17 cellular contexts compared by ENCODE assay signal in genomic region chr17:81998719-81999438, GRCh38. TPM values are rescaled to one million over a fixed set of nuclear protein-coding genes. Genes with fewer than 3 reads are reported as not detected.
DNase-seq lines count a peak whose midpoint lies in the region; ATAC-seq, FAIRE-seq and TF ChIP-seq lines count a peak whose summit lies in the region.
"Had no signal": no experiment of that assay in that cellular context is flagged by ENCODE, and none has a peak within 500 bp of the region (broad histone marks: within the 10 kb centered on the region; RNA-seq: fewer than 3 reads in every experiment).

No MANE protein-coding gene starts in this region.

- H3K4me3 ChIP-seq in HepG2 (replicated peaks in 1 of 3; ENCODE audit: insufficient read depth in 1 of 3, low read depth in 2 of 3, low read length in 3 of 3) (peak overlapping the region in 2 of 3 experiments; percentile 26 to 46; a peak in 4 of 6 replicates), right lobe of liver (no peak overlapping the region), Panc1 (ENCODE audit: low read depth in 2 of 2, low read length in 2 of 2) (no peak overlapping the region), gastrocnemius medialis (no peak overlapping the region)

- H3K27ac ChIP-seq in HepG2 (ENCODE audit: extremely low read length, insufficient read depth, low read length) (peak overlapping the region; percentile 95), right lobe of liver (no peak overlapping the region), Panc1 (ENCODE audit: low read length) (no peak overlapping the region), gastrocnemius medialis (no peak overlapping the region)

- DNase-seq in HepG2 (ENCODE audit: low spot score) (no peak), right lobe of liver (no peak), Panc1 (ENCODE audit: low read depth, low spot score) (no peak), nephron progenitor cell (no peak), gastrocnemius medialis (no peak), osteocyte (ENCODE audit: extremely low spot score, unreplicated experiment) (no peak)
- DNase-seq: 8988T; AML-193; C1 segment of cervical spinal cord; Calu3; CD4-positive, alpha-beta T cell; DMS 273 treated with DMSO at 0.1 percent for 48 hours; HCEC 1CT had no signal

- H4K20me1 ChIP-seq in HepG2 (ENCODE audit: insufficient read depth, low read length) = no peaks in the 10 kb centered on the region

- H3K79me2 ChIP-seq in HepG2 (ENCODE audit: insufficient read depth, low read length) = peaks cover 74% of the 10 kb centered on the region

- no peak for ATAC-seq in HepG2
- ATAC-seq in right lobe of liver = no peak
- no peak for ATAC-seq in Panc1
- ATAC-seq in GM21576 (IDR thresholded peaks at IDR 0.05; ENCODE audit: unreplicated experiment) = no peak
- ATAC-seq in gastrocnemius medialis = no peak
- no peak for ATAC-seq in GM18502 (IDR thresholded peaks at IDR 0.05; ENCODE audit: poor library complexity, unreplicated experiment)

- in situ Hi-C loops in HepG2 (cut with HindIII; ENCODE audit: extremely low pct_ligation_motif_present, low pct_unique_long_range_greater_than_20kb) = loop anchor here (5.0 kb wide), 1 partner anchor 42 kb away; no protein-coding TSS in a partner anchor
- in situ Hi-C loops in Panc1 (cut with HindIII; ENCODE audit: low pct_unique_long_range_greater_than_20kb, low sequenced_read_pairs) = no loop called here
- in situ Hi-C loops in gastrocnemius medialis (cut with MboI; ENCODE audit: low sequenced_read_pairs in 4 of 4) = no loop called here

- TF ChIP-seq POLR2A in HepG2 (IDR thresholded peaks at IDR 0.05; ENCODE audit: insufficient read depth in 1 of 2, low read depth in 2 of 2, low read length in 2 of 2) = no peak
- no peak for TF ChIP-seq POLR2A in right lobe of liver (IDR thresholded peaks at IDR 0.05)
- no peak for TF ChIP-seq POLR2A in gastrocnemius medialis (IDR thresholded peaks at IDR 0.05)

- TF ChIP-seq CTCF in HepG2 (CRISPR knock-in tag; IDR thresholded peaks at IDR 0.05) (no peak), right lobe of liver (IDR thresholded peaks at IDR 0.05) (no peak), Panc1 (IDR thresholded peaks at IDR 0.05) (no peak), nephron progenitor cell (IDR thresholded peaks at IDR 0.05) (no peak), gastrocnemius medialis (IDR thresholded peaks at IDR 0.05 in 4 of 5, conservative IDR thresholded peaks at IDR 0.05 in 1 of 5) (no peak), osteocyte (IDR thresholded peaks at IDR 0.05) (no peak)

- H3K4me2 ChIP-seq in HepG2 (ENCODE audit: low read depth, low read length) = peak overlapping the region; percentile 70

- intact Hi-C loops in HepG2 (cut with micrococcal nuclease; ENCODE audit: unreplicated experiment) = no loop called here
- intact Hi-C loops in right lobe of liver (cut with DNase I) = no loop called here
- intact Hi-C loops in Panc1 (cut with micrococcal nuclease; ENCODE audit: unreplicated experiment) = no loop called here
- intact Hi-C loops in gastrocnemius medialis (cut with DNase I; ENCODE audit: low total_unique reads) = no loop called here

- BruUV-seq in HepG2 (replicated peaks; lab: Mats Ljungman, UMichigan) (TSS peak; percentile 13), Panc1 (replicated peaks; lab: Mats Ljungman, UMichigan) (TSS peak; percentile 49)

- no peak for TF ChIP-seq RAD21 in HepG2 (CRISPR knock-in tag; IDR thresholded peaks at IDR 0.05)

- H3K27ac Mint-ChIP-seq in nephron progenitor cell (peak overlapping the region; percentile 88), osteocyte (ENCODE audit: unreplicated experiment) (no peak overlapping the region)
- H3K27ac Mint-ChIP-seq: CD4-positive, alpha-beta T cell had no signal

- no peaks in the 10 kb centered on the region for H3K9me3 ChIP-seq in HepG2 (ENCODE audit: low read length)
- H3K9me3 ChIP-seq in right lobe of liver = no peaks in the 10 kb centered on the region
- no peaks in the 10 kb centered on the region for H3K9me3 ChIP-seq in Panc1 (ENCODE audit: control insufficient read depth, insufficient read depth, low read depth, low read length)
- H3K9me3 ChIP-seq in gastrocnemius medialis = no peaks in the 10 kb centered on the region

- H3K9me3 Mint-ChIP-seq in nephron progenitor cell (no peaks in the 10 kb centered on the region), osteocyte (ENCODE audit: unreplicated experiment) (no peaks in the 10 kb centered on the region)
- H3K9me3 Mint-ChIP-seq: CD4-positive, alpha-beta T cell had no signal

- WGBS in HepG2 (ENCODE audit: low lambda C conversion rate) = 64% methylated on average over 12 of the region's 14 CpGs
- WGBS in right lobe of liver (ENCODE audit: insufficient coverage, low coverage, low lambda C conversion rate, missing lambda C conversion rate) = 42% methylated on average over 3 of the region's 14 CpGs

- POLR2A ChIA-PET in HepG2 (lab: Yijun Ruan, JAX) = interaction anchor here (3.2 to 16.1 kb wide), 5 partner anchors 19 to 45 kb away, joined by 11 to 470 read pairs (median 72); partner anchors contain the start of genes ASPSCR1, CENPX, LRRC45 and NOTUM
- POLR2A ChIA-PET in Panc1 (lab: Charles Lee) = no interaction called here

- CTCF ChIA-PET in HepG2 (lab: Yijun Ruan, JAX; ENCODE audit: low intra/inter-chr PET ratio, low total read pairs) (interaction anchor here (0.9 to 5.6 kb wide), 3 partner anchors 22 to 39 kb away, joined by 5 to 73 read pairs (median 25); partner anchors contain the start of gene NOTUM), Panc1 (lab: Charles Lee) (interaction anchor here (0.7 kb wide), 1 partner anchor 1761 kb away, joined by 5 read pairs; no protein-coding TSS in a partner anchor)

- H3K4me3 Mint-ChIP-seq in nephron progenitor cell (no peak overlapping the region), osteocyte (ENCODE audit: unreplicated experiment) (no peak overlapping the region)
- H3K4me3 Mint-ChIP-seq: CD4-positive, alpha-beta T cell had no signal

- no peaks in the 10 kb centered on the region for H3K36me3 ChIP-seq in HepG2 (replicated peaks in 1 of 2; ENCODE audit: control insufficient read depth in 1 of 2, insufficient read depth in 2 of 2, low read length in 2 of 2)
- H3K36me3 ChIP-seq in right lobe of liver = no peaks in the 10 kb centered on the region
- H3K36me3 ChIP-seq in Panc1 (ENCODE audit: control insufficient read depth, insufficient read depth, low read length) = no peaks in the 10 kb centered on the region
- peaks cover 0 to 4% of the 10 kb centered on the region in 2 donors for H3K36me3 ChIP-seq in gastrocnemius medialis

- no peak for FAIRE-seq in HepG2 (lab: Jason Lieb, UNC)
- FAIRE-seq: GM12891, GM19239 had no signal

- peaks cover 99% of the 10 kb centered on the region for H3K4me1 ChIP-seq in HepG2 (ENCODE audit: insufficient read depth, low read length)
- peaks cover 0 to 24% (median 9%) of the 10 kb centered on the region in 4 donors for H3K4me1 ChIP-seq in right lobe of liver
- H3K4me1 ChIP-seq in Panc1 (ENCODE audit: control insufficient read depth, insufficient read depth, low read length) = peaks cover 15% of the 10 kb centered on the region
- peaks cover 32 to 60% of the 10 kb centered on the region in 2 donors for H3K4me1 ChIP-seq in gastrocnemius medialis

- H2AFZ ChIP-seq in HepG2 (ENCODE audit: low read length) = no peak overlapping the region

- peaks cover 69% of the 10 kb centered on the region for H3K4me1 Mint-ChIP-seq in nephron progenitor cell
- peaks cover 17% of the 10 kb centered on the region for H3K4me1 Mint-ChIP-seq in osteocyte (ENCODE audit: unreplicated experiment)

- H3K36me3 Mint-ChIP-seq in nephron progenitor cell (ENCODE audit: low read depth) (peaks cover 14% of the 10 kb centered on the region), osteocyte (ENCODE audit: unreplicated experiment) (peaks cover 10% of the 10 kb centered on the region)

- TF ChIP-seq EP300 in HepG2 (IDR thresholded peaks at IDR 0.05; ENCODE audit: low read depth in 2 of 2, low read length in 2 of 2) = no peak
- TF ChIP-seq EP300 in HepG2 (CRISPR knock-in tag; IDR thresholded peaks at IDR 0.05; ENCODE audit: borderline replicate concordance) = no peak; the same call in none of the 2 replicates

- H3K9ac ChIP-seq in HepG2 (ENCODE audit: insufficient read depth, low read depth, low read length) = peak overlapping the region; percentile 80

- H3K27me3 ChIP-seq in HepG2 (ENCODE audit: control insufficient read depth in 1 of 2, insufficient read depth in 2 of 2, low read length in 2 of 2) (no peaks in the 10 kb centered on the region), right lobe of liver (no peaks in the 10 kb centered on the region), Panc1 (ENCODE audit: control insufficient read depth, insufficient read depth, low read length) (no peaks in the 10 kb centered on the region), gastrocnemius medialis (no peaks in the 10 kb centered on the region)

- H3K27me3 Mint-ChIP-seq in nephron progenitor cell (ENCODE audit: low read depth, poor library complexity) = no peaks in the 10 kb centered on the region
- H3K27me3 Mint-ChIP-seq in osteocyte (ENCODE audit: unreplicated experiment) = no peaks in the 10 kb centered on the region
- H3K27me3 Mint-ChIP-seq: CD4-positive, alpha-beta T cell had no signal

RNA-seq across cellular contexts. Expression of gene ASPSCR1, which starts 21.4 kb away (rescaled TPM):
- total RNA-seq in HepG2 (2016; rRNA removed; fragmentation: Illumina TruSeq; extraction: Trizol) (221 and 314 TPM in 2 replicates), right lobe of liver (10 to 100 TPM; 24.4 to 55.6 (median 32.9) TPM), Panc1 (2021; ENCODE audit: unreplicated experiment) (64.7 TPM), gastrocnemius medialis (10 to 100 TPM; 24.0 to 44.7 (median 32.0) TPM), osteocyte (45.9 and 47.1 TPM in 2 replicates)
- total RNA-seq in HepG2 (2016; cell fraction: cytosol; rRNA removed; fragmentation: Illumina TruSeq; extraction: Trizol; ENCODE audit: low read depth) = 180 and 228 TPM in 2 replicates
- total RNA-seq in HepG2 (2016; cell fraction: insoluble cytoplasmic fraction; rRNA removed; fragmentation: Illumina TruSeq; extraction: Trizol) = 219 and 327 TPM in 2 replicates
- total RNA-seq in HepG2 (2016; cell fraction: membrane; rRNA removed; fragmentation: Illumina TruSeq; extraction: Trizol) = 207 and 283 TPM in 2 replicates
- 184 and 224 TPM in 2 replicates for total RNA-seq in HepG2 (2016; cell fraction: nucleus; rRNA removed; fragmentation: Illumina TruSeq; extraction: Trizol)
- 257 and 274 TPM in 2 replicates for polyA plus RNA-seq in HepG2 (2011; rRNA removed)
- 164 and 428 TPM in 2 replicates for polyA plus RNA-seq in HepG2 (2011; cell fraction: cytosol; rRNA removed)
- 988 and 1,754 TPM in 2 replicates for polyA plus RNA-seq in HepG2 (2011; cell fraction: nucleus; rRNA removed)
- polyA plus RNA-seq in HepG2 (2012) = 102 and 190 TPM in 2 replicates
- polyA plus RNA-seq in HepG2 (2016; cell fraction: cytosol; fragmentation: Illumina TruSeq; extraction: Trizol; ENCODE audit: low read depth) = 154 and 193 TPM in 2 replicates
- polyA plus RNA-seq in HepG2 (2016; cell fraction: insoluble cytoplasmic fraction; fragmentation: Illumina TruSeq; extraction: Trizol; ENCODE audit: low read depth) = 188 and 212 TPM in 2 replicates
- polyA plus RNA-seq in HepG2 (2016; cell fraction: membrane; fragmentation: Illumina TruSeq; extraction: Trizol; ENCODE audit: low read depth) = 186 and 218 TPM in 2 replicates
- 413 and 420 TPM in 2 replicates for polyA plus RNA-seq in HepG2 (2016; cell fraction: nucleus; fragmentation: Illumina TruSeq; extraction: Trizol; ENCODE audit: insufficient read depth, low read depth)
- polyA minus RNA-seq in HepG2 (2011; rRNA and poly(A)+ RNA removed; ENCODE audit: low replicate concordance) = 26.8 and 276 TPM in 2 replicates
- polyA minus RNA-seq in HepG2 (2011; cell fraction: cytosol; rRNA and poly(A)+ RNA removed) = 97.1 and 133 TPM in 2 replicates
- 107 and 152 TPM in 2 replicates for polyA minus RNA-seq in HepG2 (2011; cell fraction: nucleus; rRNA and poly(A)+ RNA removed)
- 67.1 TPM for polyA plus RNA-seq in Panc1 (2012; ENCODE audit: insufficient read length)

RNA-seq across cellular contexts. Expression of gene CENPX, which starts 23.8 kb away (rescaled TPM):
- total RNA-seq in HepG2 (2016; rRNA removed; fragmentation: Illumina TruSeq; extraction: Trizol) = 166 and 170 TPM in 2 replicates
- 262 and 321 TPM in 2 replicates for total RNA-seq in HepG2 (2016; cell fraction: cytosol; rRNA removed; fragmentation: Illumina TruSeq; extraction: Trizol; ENCODE audit: low read depth)
- total RNA-seq in HepG2 (2016; cell fraction: insoluble cytoplasmic fraction; rRNA removed; fragmentation: Illumina TruSeq; extraction: Trizol) = 171 and 173 TPM in 2 replicates
- total RNA-seq in HepG2 (2016; cell fraction: membrane; rRNA removed; fragmentation: Illumina TruSeq; extraction: Trizol) = 221 and 277 TPM in 2 replicates
- 85.1 and 103 TPM in 2 replicates for total RNA-seq in HepG2 (2016; cell fraction: nucleus; rRNA removed; fragmentation: Illumina TruSeq; extraction: Trizol)
- polyA plus RNA-seq in HepG2 (2011; rRNA removed) = 92.7 and 96.7 TPM in 2 replicates
- 88.8 and 138 TPM in 2 replicates for polyA plus RNA-seq in HepG2 (2011; cell fraction: cytosol; rRNA removed)
- 166 and 170 TPM in 2 replicates for polyA plus RNA-seq in HepG2 (2011; cell fraction: nucleus; rRNA removed)
- 46.3 and 61.5 TPM in 2 replicates for polyA plus RNA-seq in HepG2 (2012)
- 176 and 237 TPM in 2 replicates for polyA plus RNA-seq in HepG2 (2016; cell fraction: cytosol; fragmentation: Illumina TruSeq; extraction: Trizol; ENCODE audit: low read depth)
- polyA plus RNA-seq in HepG2 (2016; cell fraction: insoluble cytoplasmic fraction; fragmentation: Illumina TruSeq; extraction: Trizol; ENCODE audit: low read depth) = 143 and 150 TPM in 2 replicates
- 176 and 221 TPM in 2 replicates for polyA plus RNA-seq in HepG2 (2016; cell fraction: membrane; fragmentation: Illumina TruSeq; extraction: Trizol; ENCODE audit: low read depth)
- 178 and 180 TPM in 2 replicates for polyA plus RNA-seq in HepG2 (2016; cell fraction: nucleus; fragmentation: Illumina TruSeq; extraction: Trizol; ENCODE audit: insufficient read depth, low read depth)
- polyA minus RNA-seq in HepG2 (2011; rRNA and poly(A)+ RNA removed; ENCODE audit: low replicate concordance) = 32.0 and 49.8 TPM in 2 replicates
- polyA minus RNA-seq in HepG2 (2011; cell fraction: cytosol; rRNA and poly(A)+ RNA removed) = 14.8 and 16.2 TPM in 2 replicates
- 20.0 and 26.9 TPM in 2 replicates for polyA minus RNA-seq in HepG2 (2011; cell fraction: nucleus; rRNA and poly(A)+ RNA removed)
- total RNA-seq in right lobe of liver = 10 to 100 TPM; 27.3 to 81.1 (median 47.8) TPM
- total RNA-seq in Panc1 (2021; ENCODE audit: unreplicated experiment) = 187 TPM
- 198 TPM for polyA plus RNA-seq in Panc1 (2012; ENCODE audit: insufficient read length)
- 10 to 100 TPM; 41.2 to 62.7 (median 57.0) TPM for total RNA-seq in gastrocnemius medialis
- 29.4 and 31.7 TPM in 2 replicates for total RNA-seq in osteocyte

RNA-seq across cellular contexts. Expression of gene LRRC45, which starts 24.2 kb away (rescaled TPM):
- total RNA-seq in HepG2 (2016; rRNA removed; fragmentation: Illumina TruSeq; extraction: Trizol) (21.4 and 48.1 TPM in 2 replicates), right lobe of liver (10 to 100 TPM in 3 of 6 experiments, 1 to 10 TPM in 3; 4.9 to 15.6 (median 11.9) TPM), Panc1 (2021; ENCODE audit: unreplicated experiment) (29.9 TPM), gastrocnemius medialis (1 to 10 TPM; 1.1 to 5.0 (median 3.8) TPM), osteocyte (9.4 and 9.8 TPM in 2 replicates)
- total RNA-seq in HepG2 (2016; cell fraction: cytosol; rRNA removed; fragmentation: Illumina TruSeq; extraction: Trizol; ENCODE audit: low read depth) = 30.2 and 31.8 TPM in 2 replicates
- 20.6 and 49.6 TPM in 2 replicates for total RNA-seq in HepG2 (2016; cell fraction: insoluble cytoplasmic fraction; rRNA removed; fragmentation: Illumina TruSeq; extraction: Trizol)
- 14.9 and 19.0 TPM in 2 replicates for total RNA-seq in HepG2 (2016; cell fraction: membrane; rRNA removed; fragmentation: Illumina TruSeq; extraction: Trizol)
- 49.7 and 54.4 TPM in 2 replicates for total RNA-seq in HepG2 (2016; cell fraction: nucleus; rRNA removed; fragmentation: Illumina TruSeq; extraction: Trizol)
- 11.6 and 14.1 TPM in 2 replicates for polyA plus RNA-seq in HepG2 (2011; rRNA removed)
- 5.5 and 10.0 TPM in 2 replicates for polyA plus RNA-seq in HepG2 (2011; cell fraction: cytosol; rRNA removed)
- 112 and 182 TPM in 2 replicates for polyA plus RNA-seq in HepG2 (2011; cell fraction: nucleus; rRNA removed)
- polyA plus RNA-seq in HepG2 (2012) = 7.5 and 8.8 TPM in 2 replicates
- polyA plus RNA-seq in HepG2 (2016; cell fraction: cytosol; fragmentation: Illumina TruSeq; extraction: Trizol; ENCODE audit: low read depth) = 3.3 and 4.2 TPM in 2 replicates
- 19.5 and 19.7 TPM in 2 replicates for polyA plus RNA-seq in HepG2 (2016; cell fraction: insoluble cytoplasmic fraction; fragmentation: Illumina TruSeq; extraction: Trizol; ENCODE audit: low read depth)
- polyA plus RNA-seq in HepG2 (2016; cell fraction: membrane; fragmentation: Illumina TruSeq; extraction: Trizol; ENCODE audit: low read depth) = 9.1 and 9.2 TPM in 2 replicates
- 129 and 136 TPM in 2 replicates for polyA plus RNA-seq in HepG2 (2016; cell fraction: nucleus; fragmentation: Illumina TruSeq; extraction: Trizol; ENCODE audit: insufficient read depth, low read depth)
- polyA minus RNA-seq in HepG2 (2011; rRNA and poly(A)+ RNA removed; ENCODE audit: low replicate concordance) = 11.1 and 15.7 TPM in 2 replicates
- 6.1 and 8.2 TPM in 2 replicates for polyA minus RNA-seq in HepG2 (2011; cell fraction: cytosol; rRNA and poly(A)+ RNA removed)
- 25.0 and 27.2 TPM in 2 replicates for polyA minus RNA-seq in HepG2 (2011; cell fraction: nucleus; rRNA and poly(A)+ RNA removed)
- polyA plus RNA-seq in Panc1 (2012; ENCODE audit: insufficient read length) = 27.6 TPM

RNA-seq across cellular contexts. Expression of gene RAC3, which starts 32.6 kb away (rescaled TPM):
- total RNA-seq in HepG2 (2016; rRNA removed; fragmentation: Illumina TruSeq; extraction: Trizol) = 4.0 and 10.5 TPM in 2 replicates
- total RNA-seq in HepG2 (2016; cell fraction: cytosol; rRNA removed; fragmentation: Illumina TruSeq; extraction: Trizol; ENCODE audit: low read depth) = 6.8 and 9.8 TPM in 2 replicates
- total RNA-seq in HepG2 (2016; cell fraction: insoluble cytoplasmic fraction; rRNA removed; fragmentation: Illumina TruSeq; extraction: Trizol) = 3.9 and 12.6 TPM in 2 replicates
- total RNA-seq in HepG2 (2016; cell fraction: membrane; rRNA removed; fragmentation: Illumina TruSeq; extraction: Trizol) = 7.3 and 10.1 TPM in 2 replicates
- 11.7 and 12.9 TPM in 2 replicates for total RNA-seq in HepG2 (2016; cell fraction: nucleus; rRNA removed; fragmentation: Illumina TruSeq; extraction: Trizol)
- 21.3 and 24.1 TPM in 2 replicates for polyA plus RNA-seq in HepG2 (2011; rRNA removed)
- polyA plus RNA-seq in HepG2 (2011; cell fraction: cytosol; rRNA removed) = 12.8 and 16.7 TPM in 2 replicates
- polyA plus RNA-seq in HepG2 (2011; cell fraction: nucleus; rRNA removed) = 111 and 165 TPM in 2 replicates
- polyA plus RNA-seq in HepG2 (2012) = 6.3 and 10.6 TPM in 2 replicates
- polyA plus RNA-seq in HepG2 (2016; cell fraction: cytosol; fragmentation: Illumina TruSeq; extraction: Trizol; ENCODE audit: low read depth) = 10.4 and 12.0 TPM in 2 replicates
- 6.0 and 7.2 TPM in 2 replicates for polyA plus RNA-seq in HepG2 (2016; cell fraction: insoluble cytoplasmic fraction; fragmentation: Illumina TruSeq; extraction: Trizol; ENCODE audit: low read depth)
- polyA plus RNA-seq in HepG2 (2016; cell fraction: membrane; fragmentation: Illumina TruSeq; extraction: Trizol; ENCODE audit: low read depth) = 8.8 and 10.0 TPM in 2 replicates
- 45.9 and 51.6 TPM in 2 replicates for polyA plus RNA-seq in HepG2 (2016; cell fraction: nucleus; fragmentation: Illumina TruSeq; extraction: Trizol; ENCODE audit: insufficient read depth, low read depth)
- 12.6 and 13.2 TPM in 2 replicates for polyA minus RNA-seq in HepG2 (2011; rRNA and poly(A)+ RNA removed; ENCODE audit: low replicate concordance)
- 3.0 and 3.6 TPM in 2 replicates for polyA minus RNA-seq in HepG2 (2011; cell fraction: cytosol; rRNA and poly(A)+ RNA removed)
- 6.7 and 7.6 TPM in 2 replicates for polyA minus RNA-seq in HepG2 (2011; cell fraction: nucleus; rRNA and poly(A)+ RNA removed)
- 1 to 10 TPM; 3.4 to 9.0 (median 5.4) TPM for total RNA-seq in right lobe of liver
- total RNA-seq in Panc1 (2021; ENCODE audit: unreplicated experiment) = 39.4 TPM
- polyA plus RNA-seq in Panc1 (2012; ENCODE audit: insufficient read length) = 84.7 TPM
- total RNA-seq in gastrocnemius medialis = 1 to 10 TPM in 1 of 4 donors, under 1 TPM in 1, not detected in 2; 0.42 to 2.0 TPM
- total RNA-seq in osteocyte = 19.4 and 21.8 TPM in 2 replicates

RNA-seq across cellular contexts. Expression of gene NOTUM, which starts 37.9 kb away (rescaled TPM):
- total RNA-seq in HepG2 (2016; rRNA removed; fragmentation: Illumina TruSeq; extraction: Trizol) (67.7 and 160 TPM in 2 replicates), right lobe of liver (1 to 10 TPM; 1.2 to 7.6 (median 3.0) TPM), Panc1 (2021; ENCODE audit: unreplicated experiment) (2.0 TPM), gastrocnemius medialis (1 to 10 TPM in 3 of 4 donors, not detected in 1; 1.7 to 1.8 (median 1.7) TPM), osteocyte (0.30 TPM in 1 of 2 replicates, not detected in the other)
- total RNA-seq in HepG2 (2016; cell fraction: cytosol; rRNA removed; fragmentation: Illumina TruSeq; extraction: Trizol; ENCODE audit: low read depth) = 84.5 and 93.0 TPM in 2 replicates
- total RNA-seq in HepG2 (2016; cell fraction: insoluble cytoplasmic fraction; rRNA removed; fragmentation: Illumina TruSeq; extraction: Trizol) = 57.7 and 164 TPM in 2 replicates
- 135 and 136 TPM in 2 replicates for total RNA-seq in HepG2 (2016; cell fraction: membrane; rRNA removed; fragmentation: Illumina TruSeq; extraction: Trizol)
- 135 and 163 TPM in 2 replicates for total RNA-seq in HepG2 (2016; cell fraction: nucleus; rRNA removed; fragmentation: Illumina TruSeq; extraction: Trizol)
- 150 and 181 TPM in 2 replicates for polyA plus RNA-seq in HepG2 (2011; rRNA removed)
- polyA plus RNA-seq in HepG2 (2011; cell fraction: cytosol; rRNA removed) = 114 and 236 TPM in 2 replicates
- polyA plus RNA-seq in HepG2 (2011; cell fraction: nucleus; rRNA removed) = 458 and 622 TPM in 2 replicates
- 125 and 195 TPM in 2 replicates for polyA plus RNA-seq in HepG2 (2012)
- polyA plus RNA-seq in HepG2 (2016; cell fraction: cytosol; fragmentation: Illumina TruSeq; extraction: Trizol; ENCODE audit: low read depth) = 88.8 and 91.1 TPM in 2 replicates
- 83.8 and 101 TPM in 2 replicates for polyA plus RNA-seq in HepG2 (2016; cell fraction: insoluble cytoplasmic fraction; fragmentation: Illumina TruSeq; extraction: Trizol; ENCODE audit: low read depth)
- 141 and 157 TPM in 2 replicates for polyA plus RNA-seq in HepG2 (2016; cell fraction: membrane; fragmentation: Illumina TruSeq; extraction: Trizol; ENCODE audit: low read depth)
- 380 and 399 TPM in 2 replicates for polyA plus RNA-seq in HepG2 (2016; cell fraction: nucleus; fragmentation: Illumina TruSeq; extraction: Trizol; ENCODE audit: insufficient read depth, low read depth)
- polyA minus RNA-seq in HepG2 (2011; rRNA and poly(A)+ RNA removed; ENCODE audit: low replicate concordance) = 0.49 and 206 TPM in 2 replicates
- 89.1 and 107 TPM in 2 replicates for polyA minus RNA-seq in HepG2 (2011; cell fraction: cytosol; rRNA and poly(A)+ RNA removed)
- 78.2 and 93.7 TPM in 2 replicates for polyA minus RNA-seq in HepG2 (2011; cell fraction: nucleus; rRNA and poly(A)+ RNA removed)
- polyA plus RNA-seq in Panc1 (2012; ENCODE audit: insufficient read length) = 4.3 TPM
- total RNA-seq: Calu3; CD4-positive, alpha-beta T cell had no signal

Comparison
In these comparisons a context has a peak if more than half of its experiments do, and no peak if none do; other contexts are left out.
1. H3K4me3 ChIP-seq: peak in HepG2 (2 of 3); none in right lobe of liver (0 of 3), Panc1 (0 of 2) and gastrocnemius medialis (0 of 4).